Comparison of ENCODE assay signal across 9 cellular contexts in the genomic region with DNA sequence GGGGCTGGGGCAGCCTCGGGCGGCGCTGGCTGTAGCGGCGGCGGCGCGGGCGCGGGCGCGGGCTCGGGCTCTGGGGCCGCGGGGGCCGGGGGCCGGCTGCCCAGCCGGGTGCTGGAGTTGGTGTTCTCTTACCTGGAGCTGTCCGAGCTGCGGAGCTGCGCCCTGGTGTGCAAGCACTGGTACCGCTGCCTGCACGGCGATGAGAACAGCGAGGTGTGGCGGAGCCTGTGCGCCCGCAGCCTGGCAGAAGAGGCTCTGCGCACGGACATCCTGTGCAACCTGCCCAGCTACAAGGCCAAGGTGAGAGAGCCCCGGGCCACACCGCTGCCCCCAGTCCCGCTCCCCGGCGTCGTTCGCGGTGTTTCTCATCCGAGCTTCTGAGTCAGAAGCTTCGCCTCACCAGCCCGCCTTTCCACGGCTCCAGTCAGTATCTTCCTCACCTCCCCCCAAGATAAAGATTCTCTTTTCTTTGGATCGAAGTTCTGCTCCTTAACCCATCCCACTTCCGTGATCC. TPM values are rescaled to one million over a fixed set of nuclear protein-coding genes. Genes with fewer than 3 reads are reported as not detected.
DNase-seq lines count a peak whose midpoint lies in the region; ATAC-seq, FAIRE-seq and TF ChIP-seq lines count a peak whose summit lies in the region.
"Had no signal": no experiment of that assay in that cellular context is flagged by ENCODE, and none has a peak within 500 bp of the region (broad histone marks: within the 10 kb centered on the region; RNA-seq: fewer than 3 reads in every experiment).

No MANE protein-coding gene starts in this region.

- H3K36me3 Mint-ChIP-seq in central memory CD8-positive, alpha-beta T cell (ENCODE audit: insufficient read depth) = peaks cover 11% of the 10 kb centered on the region

- H3K4me3 Mint-ChIP-seq in central memory CD8-positive, alpha-beta T cell = peak overlapping the region; percentile 84

- H3K27ac ChIP-seq in VCaP = peak overlapping the region; percentile 80

- TF ChIP-seq CTCF in VCaP (conservative IDR thresholded peaks at IDR 0.05) = no peak

- FAIRE-seq in HTR-8/SVneo (lab: Jason Lieb, UNC) = no peak
- FAIRE-seq: colon had no signal

- ATAC-seq in GM21381 (IDR thresholded peaks at IDR 0.05; ENCODE audit: unreplicated experiment) (peak; percentile 45), left lobe of liver (peak; percentile 30)
- ATAC-seq in central memory CD8-positive, alpha-beta T cell (replicated peaks; ENCODE audit: extremely low read depth, poor library complexity, severe bottlenecking) = peak; percentile 66

- no peaks in the 10 kb centered on the region for H3K27me3 Mint-ChIP-seq in central memory CD8-positive, alpha-beta T cell

- in situ Hi-C loops in Caki2 (cut with HindIII; ENCODE audit: low pct_unique_long_range_greater_than_20kb, low sequenced_read_pairs) = no loop called here

- H3K27ac Mint-ChIP-seq in central memory CD8-positive, alpha-beta T cell (ENCODE audit: low read depth) = peak overlapping the region; percentile 56

- DNase-seq in Caki2 (ENCODE audit: low read depth) = peak; percentile 37
- DNase-seq in HTR-8/SVneo (ENCODE audit: insufficient read length, low spot score) = peak; percentile 28
- peak; percentile 38 to 39 for DNase-seq in central memory CD8-positive, alpha-beta T cell (ENCODE audit: low spot score in 2 of 2)
- DNase-seq in left lobe of liver (ENCODE audit: low spot score) = peak; percentile 58
- DNase-seq in stimulated activated CD4-positive, alpha-beta T cell treated with anti-CD3 and anti-CD28 coated beads, TNF-alpha, amount 100 ng/mL, for 1 hour (ENCODE audit: low read depth in 3 of 3, low spot score in 1 of 3) = peak; percentile 7 to 22 (median 7)
- no peak for DNase-seq in inferior parietal cortex (ENCODE audit: extremely low spot score)

- H3K9me3 Mint-ChIP-seq in central memory CD8-positive, alpha-beta T cell = no peaks in the 10 kb centered on the region

- H3K4me1 Mint-ChIP-seq in central memory CD8-positive, alpha-beta T cell = peaks cover 17% of the 10 kb centered on the region

RNA-seq across cellular contexts. Expression of gene FBXO45, which starts 0.6 kb away (rescaled TPM):
- 9.9 and 15.4 TPM in 2 replicates for total RNA-seq in Caki2 (2014; rRNA removed; shearing (Covaris generic); ENCODE audit: low replicate concordance)
- 3.5 TPM for total RNA-seq in left lobe of liver

RNA-seq across cellular contexts. Expression of gene WDR53, which starts 0.7 kb away (rescaled TPM):
- 1.3 and 5.8 TPM in 2 replicates for total RNA-seq in Caki2 (2014; rRNA removed; shearing (Covaris generic); ENCODE audit: low replicate concordance)
- 5.1 TPM for total RNA-seq in left lobe of liver

RNA-seq across cellular contexts. Expression of gene SMCO1, which starts 53.9 kb away (rescaled TPM):
- total RNA-seq in Caki2 (2014; rRNA removed; shearing (Covaris generic); ENCODE audit: low replicate concordance) = not detected in 2 replicates
- not detected for total RNA-seq in left lobe of liver
